34 cellular contexts compared by ENCODE assay signal in genomic region chr19:39643591-39643990, GRCh38. TPM values are rescaled to one million over a fixed set of nuclear protein-coding genes. Genes with fewer than 3 reads are reported as not detected.
"Had no signal": no experiment of that assay in that cellular context is flagged by ENCODE, and none has a peak within 500 bp of the region (broad histone marks: within the 10 kb centered on the region; RNA-seq: fewer than 3 reads in every experiment).

No MANE protein-coding gene starts in this region.

- H3K36me3 ChIP-seq: esophagus squamous epithelium, gastrocnemius medialis, heart right ventricle, lower lobe of right lung had no signal

- H3K9me3 Mint-ChIP-seq: mesothelial cell of epicardium had no signal

- DNase-seq: dermis blood vessel endothelial cell; dorsolateral prefrontal cortex; effector CD4-positive, alpha-beta T cell; effector memory CD4-positive, alpha-beta T cell; esophagus squamous epithelium; foreskin fibroblast; foreskin melanocyte; gastrocnemius medialis; glutamatergic neuron; head of caudate nucleus; heart right ventricle; hippocampal formation; left colon; left ventricle myocardium superior; lower lobe of right lung; mesenchymal stem cell; mucosa of descending colon; naive B cell; naive thymus-derived CD8-positive, alpha-beta T cell had no signal

- H3K27ac Mint-ChIP-seq: mesothelial cell of epicardium; naive B cell; naive thymus-derived CD8-positive, alpha-beta T cell had no signal

- FAIRE-seq: colon, endothelial cell of umbilical vein, islet of Langerhans, keratinocyte had no signal

- H3K4me1 ChIP-seq: esophagus squamous epithelium, gastrocnemius medialis, heart right ventricle, lower lobe of right lung had no signal

- H3K9me3 ChIP-seq: esophagus squamous epithelium, gastrocnemius medialis, heart right ventricle, lower lobe of right lung, mucosa of descending colon had no signal

- H3K4me3 ChIP-seq: coronary artery, dorsolateral prefrontal cortex, esophagus squamous epithelium, gastrocnemius medialis, heart right ventricle, lower lobe of right lung, mucosa of descending colon had no signal

- ATAC-seq: gastrocnemius medialis; heart right ventricle; left colon; left lobe of liver; left ventricle myocardium superior; lower lobe of right lung; mucosa of descending colon; naive thymus-derived CD8-positive, alpha-beta T cell had no signal

- H3K4me1 Mint-ChIP-seq: mesothelial cell of epicardium; naive B cell; naive thymus-derived CD8-positive, alpha-beta T cell had no signal

- H3K4me3 Mint-ChIP-seq: mesothelial cell of epicardium; naive B cell; naive thymus-derived CD8-positive, alpha-beta T cell had no signal

- H3K36me3 Mint-ChIP-seq: mesothelial cell of epicardium, naive B cell had no signal

- H3K27ac ChIP-seq: coronary artery, dorsolateral prefrontal cortex, esophagus squamous epithelium, gastrocnemius medialis, heart right ventricle, lower lobe of right lung had no signal

RNA-seq across cellular contexts. Expression of gene LGALS16, which starts 12.1 kb away (rescaled TPM):
- total RNA-seq: dermis blood vessel endothelial cell; endothelial cell of umbilical vein; epithelial cell of proximal tubule; esophagus squamous epithelium; gastrocnemius medialis; glomerular endothelial cell; heart right ventricle; kidney epithelial cell; left colon; left lobe of liver; left ventricle myocardium superior; lower leg skin; lower lobe of right lung; lung microvascular endothelial cell; mesenteric fat pad; mesothelial cell of epicardium; mucosa of descending colon; myocyte; naive thymus-derived CD8-positive, alpha-beta T cell had no signal
- polyA plus RNA-seq: endothelial cell of umbilical vein; esophagus; heart right ventricle; keratinocyte; naive thymus-derived CD8-positive, alpha-beta T cell had no signal

RNA-seq across cellular contexts. Expression of gene LGALS13, which starts 41.3 kb away (rescaled TPM):
- total RNA-seq: dermis blood vessel endothelial cell; endothelial cell of umbilical vein; epithelial cell of proximal tubule; esophagus squamous epithelium; gastrocnemius medialis; glomerular endothelial cell; heart right ventricle; kidney epithelial cell; left colon; left lobe of liver; left ventricle myocardium superior; lower leg skin; lower lobe of right lung; lung microvascular endothelial cell; mesenteric fat pad; mesothelial cell of epicardium; mucosa of descending colon; myocyte; naive thymus-derived CD8-positive, alpha-beta T cell had no signal
- polyA plus RNA-seq: endothelial cell of umbilical vein; esophagus; heart right ventricle; keratinocyte; naive thymus-derived CD8-positive, alpha-beta T cell had no signal
